Comparison of ENCODE assay signal across 33 cellular contexts in genomic region chrX:68824565-68825125, GRCh38.
"Had no signal": no experiment of that assay in that cellular context is flagged by ENCODE, and none has a peak within 500 bp of the region (broad histone marks: within the 10 kb centered on the region; RNA-seq: fewer than 3 reads in every experiment).

No MANE protein-coding gene starts in this region.

- H3K36me3 ChIP-seq: ascending aorta, MG63, Peyer's patch, SJSA1 had no signal

- H3K36me3 Mint-ChIP-seq: activated naive CD4-positive, alpha-beta T cell treated with anti-CD3 and anti-CD28 coated beads, Interleukin-2, amount 50 U/mL, for 24 hours; activated naive CD8-positive, alpha-beta T cell treated with anti-CD3 and anti-CD28 coated beads, Interleukin-2, amount 10 ng/mL, durations not matched to agents 7 days and 5 days; WTC11 had no signal

- H3K4me1 ChIP-seq: ascending aorta, Peyer's patch had no signal

- H3K27ac ChIP-seq: ascending aorta, Peyer's patch, SJSA1 had no signal

- H3K27ac Mint-ChIP-seq: activated CD4-positive, alpha-beta T cell treated with anti-CD3 and anti-CD28 coated beads for 36 hours; activated CD4-positive, alpha-beta T cell treated with anti-CD3 and anti-CD28 coated beads, Interleukin-2, amount 10 ng/mL, durations not matched to agents 7 days and 5 days; activated CD8-positive, alpha-beta T cell treated with anti-CD3 and anti-CD28 coated beads, Interleukin-2, amount 10 ng/mL, durations not matched to agents 7 days and 5 days; activated naive CD4-positive, alpha-beta T cell treated with anti-CD3 and anti-CD28 coated beads, Interleukin-2, amount 50 U/mL, for 24 hours; activated naive CD8-positive, alpha-beta T cell treated with anti-CD3 and anti-CD28 coated beads, Interleukin-2, amount 10 ng/mL, durations not matched to agents 7 days and 5 days; activated T-helper 2 cell treated with anti-CD3 and anti-CD28 coated beads, Interferon-gamma antibody, Interleukin-2, Interleukin-4, amounts not matched to agents 10 μg/mL and 5 μg/mL and 100 μg/mL, durations not matched to agents 14 hours and 24 hours and 36 hours; T-helper 1 cell treated with Interleukin-12 subunit alpha and Interleukin-12 subunit beta and Interleukin-4 antibody, amounts not matched to agents 30 μg/mL and 1 μg/mL, for 36 hours; T-helper 2 cell treated with Interferon-gamma antibody and Interleukin-4, amounts not matched to agents 5 μg/mL and 100 μg/mL, for 36 hours; WTC11 had no signal

- DNase-seq: activated CD4-positive, alpha-beta T cell treated with anti-CD3 and anti-CD28 coated beads for 36 hours; activated CD4-positive, alpha-beta T cell treated with anti-CD3 and anti-CD28 coated beads, Interleukin-2, amount 10 ng/mL, durations not matched to agents 7 days and 5 days; activated CD4-positive, alpha-beta T cell treated with anti-CD3 and anti-CD28 coated beads, Interleukin-2, amount 50 U/mL, for 48 hours; activated CD8-positive, alpha-beta T cell treated with anti-CD3 and anti-CD28 coated beads, Interleukin-2, amount 10 ng/mL, durations not matched to agents 7 days and 5 days; activated gamma-delta T cell; activated naive CD4-positive, alpha-beta T cell treated with Interleukin-2 at 50 U/mL for 16 hours; activated naive CD8-positive, alpha-beta T cell treated with anti-CD3 and anti-CD28 coated beads, Interleukin-2, amount 10 ng/mL, durations not matched to agents 7 days and 5 days; amygdala; Kasumi-1; KG1; MG63; NCI-H1048; NCI-H1105 treated with DMSO at 0.1 percent for 48 hours; NCI-H1436; NCI-H1694 treated with DMSO at 0.1 percent for 48 hours; NCI-H2029; NCI-H345; NCI-H510A; NCI-H748 treated with DMSO at 0.1 percent for 48 hours; NK-92 treated with Interleukin-12 subunit alpha and Interleukin-12 subunit beta, amount 100 ng/mL, for 24 hours; PC-3; Peyer's patch; RPMI8226; SHP77 treated with DMSO at 0.1 percent for 48 hours; SK-N-SH had no signal

- H3K4me2 ChIP-seq: SK-N-SH had no signal

- H3K9me3 Mint-ChIP-seq: activated CD4-positive, alpha-beta T cell treated with anti-CD3 and anti-CD28 coated beads, Interleukin-2, amount 10 ng/mL, durations not matched to agents 7 days and 5 days; activated naive CD4-positive, alpha-beta T cell treated with anti-CD3 and anti-CD28 coated beads, Interleukin-2, amount 50 U/mL, for 24 hours; activated naive CD8-positive, alpha-beta T cell treated with anti-CD3 and anti-CD28 coated beads, Interleukin-2, amount 10 ng/mL, durations not matched to agents 7 days and 5 days; activated T-helper 2 cell treated with anti-CD3 and anti-CD28 coated beads, Interferon-gamma antibody, Interleukin-2, Interleukin-4, amounts not matched to agents 10 μg/mL and 5 μg/mL and 100 μg/mL, durations not matched to agents 14 hours and 24 hours and 36 hours; T-helper 1 cell treated with Interleukin-12 subunit alpha and Interleukin-12 subunit beta and Interleukin-4 antibody, amounts not matched to agents 30 μg/mL and 1 μg/mL, for 36 hours; T-helper 2 cell treated with Interferon-gamma antibody and Interleukin-4, amounts not matched to agents 5 μg/mL and 100 μg/mL, for 36 hours; WTC11 had no signal

- H3K4me3 Mint-ChIP-seq: activated CD4-positive, alpha-beta T cell treated with anti-CD3 and anti-CD28 coated beads for 36 hours; activated CD4-positive, alpha-beta T cell treated with anti-CD3 and anti-CD28 coated beads, Interleukin-2, amount 10 ng/mL, durations not matched to agents 7 days and 5 days; activated CD8-positive, alpha-beta T cell treated with anti-CD3 and anti-CD28 coated beads, Interleukin-2, amount 10 ng/mL, durations not matched to agents 7 days and 5 days; activated naive CD4-positive, alpha-beta T cell treated with anti-CD3 and anti-CD28 coated beads, Interleukin-2, amount 50 U/mL, for 24 hours; activated naive CD8-positive, alpha-beta T cell treated with anti-CD3 and anti-CD28 coated beads, Interleukin-2, amount 10 ng/mL, durations not matched to agents 7 days and 5 days; T-helper 1 cell treated with Interleukin-12 subunit alpha and Interleukin-12 subunit beta and Interleukin-4 antibody, amounts not matched to agents 30 μg/mL and 1 μg/mL, for 36 hours; T-helper 2 cell treated with Interferon-gamma antibody and Interleukin-4, amounts not matched to agents 5 μg/mL and 100 μg/mL, for 36 hours; WTC11 had no signal

- H3K27me3 ChIP-seq: ascending aorta, MG63, Peyer's patch, SJSA1 had no signal

- H3K27me3 Mint-ChIP-seq: activated CD4-positive, alpha-beta T cell treated with anti-CD3 and anti-CD28 coated beads for 36 hours; activated CD4-positive, alpha-beta T cell treated with anti-CD3 and anti-CD28 coated beads, Interleukin-2, amount 10 ng/mL, durations not matched to agents 7 days and 5 days; activated naive CD4-positive, alpha-beta T cell treated with anti-CD3 and anti-CD28 coated beads, Interleukin-2, amount 50 U/mL, for 24 hours had no signal

- H3K4me3 ChIP-seq: ascending aorta, MG63, Peyer's patch, SJSA1 had no signal

- H3K9me3 ChIP-seq: ascending aorta, MG63, Peyer's patch, SJSA1, SK-N-SH had no signal

- ATAC-seq: activated CD4-positive, alpha-beta T cell treated with anti-CD3 and anti-CD28 coated beads for 36 hours; activated CD4-positive, CD25-positive, alpha-beta regulatory T cell treated with anti-CD3 and anti-CD28 coated beads, Interleukin-2, amount 50 U/mL, for 24 hours; activated CD8-positive, alpha-beta T cell treated with anti-CD3 and anti-CD28 coated beads, Interleukin-2, amount 10 ng/mL, durations not matched to agents 7 days and 5 days; PC-3; WTC11 had no signal
